1 cellular context compared by ENCODE assay signal in the genomic region with DNA sequence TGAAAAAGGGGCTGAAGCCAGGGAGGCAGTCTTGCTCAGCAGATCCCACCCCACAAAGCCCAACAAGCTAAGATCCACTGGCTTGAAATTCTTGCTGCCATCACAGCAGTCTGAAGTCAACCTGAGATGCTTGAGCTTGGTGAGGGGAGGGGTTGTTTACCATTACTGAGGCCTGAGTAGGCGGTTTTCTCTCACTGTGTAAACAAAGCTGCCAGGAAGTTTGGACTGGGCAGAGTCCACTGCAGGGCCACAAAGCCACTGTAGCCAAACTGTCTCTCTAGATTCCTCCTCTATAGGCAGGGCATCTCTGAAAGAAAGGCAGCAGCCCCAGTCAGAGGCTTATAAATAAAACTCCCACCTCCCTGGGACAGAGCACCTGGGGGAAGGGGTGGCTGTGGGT.
TF ChIP-seq lines count a peak whose summit lies in the region.

No MANE protein-coding gene starts in this region.

TF ChIP-seq in H1, 55 proteins besides CTCF, POLR2A, EP300 and RAD21 (continued from another document):
- no peak for TF ChIP-seq SIN3A (conservative IDR thresholded peaks at IDR 0.05 in 1 of 2, IDR thresholded peaks at IDR 0.05 in 1 of 2; ENCODE audit: low read depth in 1 of 2, low read length in 2 of 2)
TF ChIP-seq in H1: peak in this region for 0.
